ENCODE assay signal across 11 cellular contexts in the genomic region with DNA sequence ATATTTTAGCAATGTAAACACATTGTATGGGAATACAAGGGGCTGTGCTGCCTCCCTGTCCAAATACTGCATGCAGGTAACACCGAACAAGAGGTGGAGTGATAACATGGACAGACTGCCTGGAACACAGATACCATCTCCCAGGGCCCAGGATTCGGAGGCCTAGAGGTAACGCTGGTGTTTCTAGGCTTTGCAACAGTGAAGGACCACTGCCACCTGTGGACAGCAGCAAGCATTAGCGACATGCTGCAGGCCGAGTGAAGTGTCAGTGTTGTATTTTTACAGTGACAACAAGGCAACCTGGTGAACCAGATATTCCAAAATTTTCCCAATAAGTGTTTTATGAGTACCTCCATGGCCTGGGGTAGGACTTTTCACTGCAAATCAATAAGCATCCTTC.
DNase-seq lines count a peak whose midpoint lies in the region; TF ChIP-seq lines count a peak whose summit lies in the region.
"Had no signal": no experiment of that assay in that cellular context is flagged by ENCODE, and none has a peak within 500 bp of the region (broad histone marks: within the 10 kb centered on the region; RNA-seq: fewer than 3 reads in every experiment).

No MANE protein-coding gene starts in this region.

- H4K91ac ChIP-seq in trophoblast cell (ENCODE audit: low read depth, low read length): no peak overlapping the region

- H3K27ac ChIP-seq in trophoblast cell (ENCODE audit: low read depth, low read length) (no peak overlapping the region), smooth muscle cell (ENCODE audit: low read depth) (no peak overlapping the region)
- H3K27ac ChIP-seq: BLaER1 treated with 17β-estradiol and CSF1 and Interleukin-3, amounts not matched to agents 10 nM and 100 nM; spleen had no signal

- no peaks in the 10 kb centered on the region for H3K79me1 ChIP-seq in trophoblast cell (ENCODE audit: low read length)

- no peak overlapping the region for H3K18ac ChIP-seq in trophoblast cell (ENCODE audit: low read length)

- no peak overlapping the region for H4K8ac ChIP-seq in trophoblast cell (ENCODE audit: low read depth, low read length)

- no peaks in the 10 kb centered on the region for H3K36me3 ChIP-seq in MG63
- H3K36me3 ChIP-seq in trophoblast cell (ENCODE audit: control insufficient read depth in 1 of 2, insufficient read depth in 2 of 2, low read length in 2 of 2): no peaks in the 10 kb centered on the region
- H3K36me3 ChIP-seq in smooth muscle cell (ENCODE audit: low read depth): no peaks in the 10 kb centered on the region
- H3K36me3 ChIP-seq: BLaER1 treated with 17β-estradiol and CSF1 and Interleukin-3, amounts not matched to agents 10 nM and 100 nM; spleen had no signal

- H3K9me3 ChIP-seq in MG63: no peaks in the 10 kb centered on the region
- H3K9me3 ChIP-seq in trophoblast cell (ENCODE audit: insufficient read depth, low read depth, low read length): no peaks in the 10 kb centered on the region
- H3K9me3 ChIP-seq in smooth muscle cell (replicated peaks; ENCODE audit: low read depth): peaks cover 13% of the 10 kb centered on the region

- H3K27me3 ChIP-seq in MG63 (no peaks in the 10 kb centered on the region), trophoblast cell (ENCODE audit: insufficient read depth, low read length) (no peaks in the 10 kb centered on the region), smooth muscle cell (ENCODE audit: low read depth) (no peaks in the 10 kb centered on the region)
- H3K27me3 ChIP-seq: BLaER1 treated with 17β-estradiol and CSF1 and Interleukin-3, amounts not matched to agents 10 nM and 100 nM; spleen had no signal

- no peaks in the 10 kb centered on the region for H3K79me2 ChIP-seq in trophoblast cell (ENCODE audit: control insufficient read depth, insufficient read depth, low read length, poor library complexity)
- no peaks in the 10 kb centered on the region for H3K79me2 ChIP-seq in smooth muscle cell (ENCODE audit: low read depth)

- no peak overlapping the region for H4K12ac ChIP-seq in trophoblast cell (ENCODE audit: low read depth, low read length)

- H2AK5ac ChIP-seq in trophoblast cell (ENCODE audit: low read length): no peak overlapping the region

- H3K23ac ChIP-seq in trophoblast cell (ENCODE audit: low read length): no peak overlapping the region

- H4K20me1 ChIP-seq in smooth muscle cell (ENCODE audit: low read depth): no peaks in the 10 kb centered on the region
- H4K20me1 ChIP-seq: BLaER1 treated with 17β-estradiol and CSF1 and Interleukin-3, amounts not matched to agents 10 nM and 100 nM had no signal

- peak; percentile 82 for TF ChIP-seq CTCF in epithelial cell of esophagus (IDR thresholded peaks at IDR 0.05; ENCODE audit: insufficient read depth, low read depth, low read length, missing control alignments)
- TF ChIP-seq CTCF in smooth muscle cell (IDR thresholded peaks at IDR 0.05; ENCODE audit: borderline replicate concordance, insufficient read depth, poor library complexity, severe bottlenecking): no peak

- H3K4me2 ChIP-seq in trophoblast cell (ENCODE audit: low read length): no peak overlapping the region
- no peak overlapping the region for H3K4me2 ChIP-seq in smooth muscle cell
- H3K4me2 ChIP-seq: BLaER1 treated with 17β-estradiol and CSF1 and Interleukin-3, amounts not matched to agents 10 nM and 100 nM had no signal

- H3K9ac ChIP-seq in trophoblast cell (ENCODE audit: low read length) (no peak overlapping the region), smooth muscle cell (ENCODE audit: low read depth) (no peak overlapping the region)
- H3K9ac ChIP-seq: BLaER1 treated with 17β-estradiol and CSF1 and Interleukin-3, amounts not matched to agents 10 nM and 100 nM had no signal

- no peak overlapping the region for H3K4me3 ChIP-seq in MG63
- H3K4me3 ChIP-seq in epithelial cell of esophagus (ENCODE audit: low read length): no peak overlapping the region
- H3K4me3 ChIP-seq in trophoblast cell (ENCODE audit: low read depth, low read length): no peak overlapping the region
- no peak overlapping the region for H3K4me3 ChIP-seq in smooth muscle cell
- H3K4me3 ChIP-seq: BLaER1 treated with 17β-estradiol and CSF1 and Interleukin-3, amounts not matched to agents 10 nM and 100 nM; spleen had no signal

- no peaks in the 10 kb centered on the region for H3F3A ChIP-seq in smooth muscle cell (ENCODE audit: low read depth)

- H3K4me1 ChIP-seq in trophoblast cell (ENCODE audit: control insufficient read depth in 1 of 2, insufficient read depth in 2 of 2, low read length in 2 of 2): no peaks in the 10 kb centered on the region
- no peaks in the 10 kb centered on the region for H3K4me1 ChIP-seq in smooth muscle cell (ENCODE audit: low read depth)
- H3K4me1 ChIP-seq: BLaER1 treated with 17β-estradiol and CSF1 and Interleukin-3, amounts not matched to agents 10 nM and 100 nM; spleen had no signal

- H2AFZ ChIP-seq in trophoblast cell (ENCODE audit: insufficient read depth, low read length, poor library complexity) (no peak overlapping the region), smooth muscle cell (ENCODE audit: low read depth) (no peak overlapping the region)

- no CpG with 5 or more reads among the region's 5 CpGs for WGBS in trophoblast cell (ENCODE audit: extremely low coverage, insufficient coverage, insufficient read length)
- 73% methylated on average over 5 of the region's 5 CpGs for WGBS in smooth muscle cell (ENCODE audit: low lambda C conversion rate)

- no peak overlapping the region for H3K14ac ChIP-seq in trophoblast cell (ENCODE audit: low read length)

- H2BK5ac ChIP-seq in trophoblast cell (ENCODE audit: low read depth, low read length, poor library complexity): no peak overlapping the region

- no peak overlapping the region for H2BK12ac ChIP-seq in trophoblast cell (ENCODE audit: low read length)

- DNase-seq in NCI-H82 (lab: John Stamatoyannopoulos, UW) (peak; percentile 23), NCI-H82 treated with DMSO at 0.1 percent for 48 hours (lab: John Stamatoyannopoulos, UW; ENCODE audit: unreplicated experiment) (no peak), MG63 (peak; percentile 12), epithelial cell of esophagus (ENCODE audit: low read depth) (peak; percentile 65), trophoblast cell (peak; percentile 9 to 26), smooth muscle cell (lab: John Stamatoyannopoulos, UW; ENCODE audit: unreplicated experiment) (no peak), NCI-H2227 treated with DMSO at 0.1 percent for 48 hours (lab: John Stamatoyannopoulos, UW) (no peak), OCI-M2 (lab: John Stamatoyannopoulos, UW; ENCODE audit: unreplicated experiment) (no peak)
- DNase-seq: NCI-H187, spleen had no signal

- no peak overlapping the region for H3K4ac ChIP-seq in trophoblast cell (ENCODE audit: low read depth, low read length)

- H2BK120ac ChIP-seq in trophoblast cell (ENCODE audit: insufficient read depth, low read length, poor library complexity): no peak overlapping the region

Comparison
In these comparisons a context has a peak if more than half of its experiments do, and no peak if none do; other contexts are left out.
1. DNase-seq: peak in NCI-H82 (single experiment), MG63 (single experiment), epithelial cell of esophagus (single experiment) and trophoblast cell (2 of 2); none in NCI-H82 treated with DMSO at 0.1 percent for 48 hours (single experiment), smooth muscle cell (single experiment), NCI-H2227 treated with DMSO at 0.1 percent for 48 hours (single experiment) and OCI-M2 (single experiment).